Comparison of ENCODE assay signal across 36 cellular contexts in the genomic region with DNA sequence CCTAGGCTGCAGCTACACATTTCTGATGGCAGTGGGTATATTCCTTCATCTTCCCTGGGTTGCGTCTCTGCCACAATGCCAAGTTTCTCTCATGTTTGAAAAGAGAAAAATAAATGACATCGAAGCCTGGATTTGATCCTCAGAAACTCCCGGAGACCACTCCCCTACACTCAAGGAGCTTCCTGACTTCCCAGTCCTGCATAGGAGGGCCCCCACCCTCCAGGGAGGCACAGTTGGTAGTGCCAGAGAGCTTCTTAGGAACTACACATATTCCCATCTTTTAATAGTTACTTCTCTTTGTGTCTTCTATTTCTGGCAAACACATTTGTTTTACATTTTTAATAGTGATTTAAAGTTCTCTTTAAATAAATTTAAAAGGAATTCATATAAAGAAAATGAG.
"Had no signal": no experiment of that assay in that cellular context is flagged by ENCODE, and none has a peak within 500 bp of the region (broad histone marks: within the 10 kb centered on the region; RNA-seq: fewer than 3 reads in every experiment).

No MANE protein-coding gene starts in this region.

- ATAC-seq: activated CD4-positive, alpha-beta T cell treated with anti-CD3 and anti-CD28 coated beads for 36 hours; activated CD4-positive, CD25-positive, alpha-beta regulatory T cell treated with anti-CD3 and anti-CD28 coated beads, Interleukin-2, amount 50 U/mL, for 24 hours; activated CD8-positive, alpha-beta memory T cell treated with anti-CD3 and anti-CD28 coated beads, Interleukin-2, amount 10 ng/mL, durations not matched to agents 7 days and 5 days; activated CD8-positive, alpha-beta T cell treated with anti-CD3 and anti-CD28 coated beads, Interleukin-2, amount 10 ng/mL, durations not matched to agents 7 days and 5 days; activated naive CD8-positive, alpha-beta T cell treated with anti-CD3 and anti-CD28 coated beads, Interleukin-2, amount 50 U/mL, for 24 hours had no signal

- H3K27me3 ChIP-seq: ascending aorta, cardiac muscle cell had no signal

- H3K9me3 Mint-ChIP-seq: activated CD4-positive, alpha-beta memory T cell treated with anti-CD3 and anti-CD28 coated beads, Interleukin-2, amount 10 ng/mL, durations not matched to agents 7 days and 5 days; activated CD4-positive, alpha-beta T cell treated with anti-CD3 and anti-CD28 coated beads, Interleukin-2, amount 10 ng/mL, durations not matched to agents 7 days and 5 days; activated naive CD4-positive, alpha-beta T cell treated with anti-CD3 and anti-CD28 coated beads, Interleukin-2, amount 10 ng/mL, durations not matched to agents 7 days and 5 days; activated naive CD4-positive, alpha-beta T cell treated with anti-CD3 and anti-CD28 coated beads, Interleukin-2, amount 50 U/mL, for 24 hours; activated naive CD8-positive, alpha-beta T cell treated with anti-CD3 and anti-CD28 coated beads, Interleukin-2, amount 10 ng/mL, durations not matched to agents 7 days and 5 days; activated naive CD8-positive, alpha-beta T cell treated with anti-CD3 and anti-CD28 coated beads, Interleukin-2, amount 50 U/mL, for 24 hours; activated T-cell treated with anti-CD3 and anti-CD28 coated beads, Interleukin-2, amount 50 U/mL, for 24 hours; activated T-helper 2 cell treated with anti-CD3 and anti-CD28 coated beads, Interferon-gamma antibody, Interleukin-2, Interleukin-4, amounts not matched to agents 10 μg/mL and 5 μg/mL and 100 μg/mL, durations not matched to agents 14 hours and 24 hours and 36 hours; brain; central memory CD8-positive, alpha-beta T cell; T-helper 1 cell treated with Interleukin-12 subunit alpha and Interleukin-12 subunit beta and Interleukin-4 antibody, amounts not matched to agents 30 μg/mL and 1 μg/mL, for 36 hours; T-helper 2 cell treated with Interferon-gamma antibody and Interleukin-4, amounts not matched to agents 5 μg/mL and 100 μg/mL, for 36 hours had no signal

- H3K4me3 Mint-ChIP-seq: activated CD4-positive, alpha-beta memory T cell treated with anti-CD3 and anti-CD28 coated beads, Interleukin-2, amount 10 ng/mL, durations not matched to agents 7 days and 5 days; activated CD4-positive, alpha-beta T cell treated with anti-CD3 and anti-CD28 coated beads for 36 hours; activated CD4-positive, alpha-beta T cell treated with anti-CD3 and anti-CD28 coated beads, Interleukin-2, amount 10 ng/mL, durations not matched to agents 7 days and 5 days; activated CD8-positive, alpha-beta memory T cell treated with anti-CD3 and anti-CD28 coated beads, Interleukin-2, amount 10 ng/mL, durations not matched to agents 7 days and 5 days; activated CD8-positive, alpha-beta T cell treated with anti-CD3 and anti-CD28 coated beads, Interleukin-2, amount 10 ng/mL, durations not matched to agents 7 days and 5 days; activated naive CD4-positive, alpha-beta T cell treated with anti-CD3 and anti-CD28 coated beads, Interleukin-2, amount 10 ng/mL, durations not matched to agents 7 days and 5 days; activated naive CD4-positive, alpha-beta T cell treated with anti-CD3 and anti-CD28 coated beads, Interleukin-2, amount 50 U/mL, for 24 hours; activated naive CD8-positive, alpha-beta T cell; activated naive CD8-positive, alpha-beta T cell treated with anti-CD3 and anti-CD28 coated beads, Interleukin-2, amount 10 ng/mL, durations not matched to agents 7 days and 5 days; activated naive CD8-positive, alpha-beta T cell treated with anti-CD3 and anti-CD28 coated beads, Interleukin-2, amount 50 U/mL, for 24 hours; activated T-cell treated with anti-CD3 and anti-CD28 coated beads, Interleukin-2, amount 50 U/mL, for 24 hours; brain; central memory CD8-positive, alpha-beta T cell; T-helper 1 cell treated with Interleukin-12 subunit alpha and Interleukin-12 subunit beta and Interleukin-4 antibody, amounts not matched to agents 30 μg/mL and 1 μg/mL, for 36 hours; T-helper 2 cell treated with Interferon-gamma antibody and Interleukin-4, amounts not matched to agents 5 μg/mL and 100 μg/mL, for 36 hours had no signal

- H3K36me3 Mint-ChIP-seq: activated CD8-positive, alpha-beta memory T cell treated with anti-CD3 and anti-CD28 coated beads, Interleukin-2, amount 10 ng/mL, durations not matched to agents 7 days and 5 days; activated naive CD4-positive, alpha-beta T cell treated with anti-CD3 and anti-CD28 coated beads, Interleukin-2, amount 50 U/mL, for 24 hours; activated naive CD8-positive, alpha-beta T cell; activated naive CD8-positive, alpha-beta T cell treated with anti-CD3 and anti-CD28 coated beads, Interleukin-2, amount 10 ng/mL, durations not matched to agents 7 days and 5 days; brain had no signal

- H3K27ac ChIP-seq: ascending aorta, cardiac muscle cell, VCaP had no signal

- H3K4me3 ChIP-seq: ascending aorta, cardiac muscle cell had no signal

- H3K4me1 Mint-ChIP-seq: activated CD4-positive, alpha-beta memory T cell treated with anti-CD3 and anti-CD28 coated beads, Interleukin-2, amount 10 ng/mL, durations not matched to agents 7 days and 5 days; activated CD4-positive, alpha-beta T cell treated with anti-CD3 and anti-CD28 coated beads for 36 hours; activated CD4-positive, alpha-beta T cell treated with anti-CD3 and anti-CD28 coated beads, Interleukin-2, amount 10 ng/mL, durations not matched to agents 7 days and 5 days; activated CD8-positive, alpha-beta memory T cell treated with anti-CD3 and anti-CD28 coated beads, Interleukin-2, amount 10 ng/mL, durations not matched to agents 7 days and 5 days; activated naive CD4-positive, alpha-beta T cell treated with anti-CD3 and anti-CD28 coated beads, Interleukin-2, amount 10 ng/mL, durations not matched to agents 7 days and 5 days; activated naive CD4-positive, alpha-beta T cell treated with anti-CD3 and anti-CD28 coated beads, Interleukin-2, amount 50 U/mL, for 24 hours; activated naive CD8-positive, alpha-beta T cell treated with anti-CD3 and anti-CD28 coated beads, Interleukin-2, amount 10 ng/mL, durations not matched to agents 7 days and 5 days; activated naive CD8-positive, alpha-beta T cell treated with anti-CD3 and anti-CD28 coated beads, Interleukin-2, amount 50 U/mL, for 24 hours; brain; central memory CD8-positive, alpha-beta T cell had no signal

- H3K36me3 ChIP-seq: cardiac muscle cell had no signal

- FAIRE-seq: bronchial epithelial cell, TTC549 had no signal

- H3K27me3 Mint-ChIP-seq: activated CD4-positive, alpha-beta memory T cell treated with anti-CD3 and anti-CD28 coated beads, Interleukin-2, amount 10 ng/mL, durations not matched to agents 7 days and 5 days; activated CD4-positive, alpha-beta T cell treated with anti-CD3 and anti-CD28 coated beads, Interleukin-2, amount 10 ng/mL, durations not matched to agents 7 days and 5 days; activated naive CD4-positive, alpha-beta T cell treated with anti-CD3 and anti-CD28 coated beads, Interleukin-2, amount 10 ng/mL, durations not matched to agents 7 days and 5 days; activated naive CD8-positive, alpha-beta T cell; activated naive CD8-positive, alpha-beta T cell treated with anti-CD3 and anti-CD28 coated beads, Interleukin-2, amount 10 ng/mL, durations not matched to agents 7 days and 5 days; activated naive CD8-positive, alpha-beta T cell treated with anti-CD3 and anti-CD28 coated beads, Interleukin-2, amount 50 U/mL, for 24 hours had no signal

- H3K27ac Mint-ChIP-seq: activated CD4-positive, alpha-beta memory T cell treated with anti-CD3 and anti-CD28 coated beads, Interleukin-2, amount 10 ng/mL, durations not matched to agents 7 days and 5 days; activated CD4-positive, alpha-beta T cell treated with anti-CD3 and anti-CD28 coated beads for 36 hours; activated CD4-positive, alpha-beta T cell treated with anti-CD3 and anti-CD28 coated beads, Interleukin-2, amount 10 ng/mL, durations not matched to agents 7 days and 5 days; activated CD8-positive, alpha-beta memory T cell treated with anti-CD3 and anti-CD28 coated beads, Interleukin-2, amount 10 ng/mL, durations not matched to agents 7 days and 5 days; activated CD8-positive, alpha-beta T cell treated with anti-CD3 and anti-CD28 coated beads, Interleukin-2, amount 10 ng/mL, durations not matched to agents 7 days and 5 days; activated naive CD4-positive, alpha-beta T cell treated with anti-CD3 and anti-CD28 coated beads, Interleukin-2, amount 10 ng/mL, durations not matched to agents 7 days and 5 days; activated naive CD4-positive, alpha-beta T cell treated with anti-CD3 and anti-CD28 coated beads, Interleukin-2, amount 50 U/mL, for 24 hours; activated naive CD8-positive, alpha-beta T cell; activated naive CD8-positive, alpha-beta T cell treated with anti-CD3 and anti-CD28 coated beads, Interleukin-2, amount 10 ng/mL, durations not matched to agents 7 days and 5 days; activated naive CD8-positive, alpha-beta T cell treated with anti-CD3 and anti-CD28 coated beads, Interleukin-2, amount 50 U/mL, for 24 hours; activated T-cell treated with anti-CD3 and anti-CD28 coated beads, Interleukin-2, amount 50 U/mL, for 24 hours; activated T-helper 2 cell treated with anti-CD3 and anti-CD28 coated beads, Interferon-gamma antibody, Interleukin-2, Interleukin-4, amounts not matched to agents 10 μg/mL and 5 μg/mL and 100 μg/mL, durations not matched to agents 14 hours and 24 hours and 36 hours; brain; T-helper 1 cell treated with Interleukin-12 subunit alpha and Interleukin-12 subunit beta and Interleukin-4 antibody, amounts not matched to agents 30 μg/mL and 1 μg/mL, for 36 hours; T-helper 2 cell treated with Interferon-gamma antibody and Interleukin-4, amounts not matched to agents 5 μg/mL and 100 μg/mL, for 36 hours had no signal

- H3K4me1 ChIP-seq: ascending aorta had no signal

- DNase-seq: activated CD4-positive, alpha-beta memory T cell treated with anti-CD3 and anti-CD28 coated beads, Interleukin-2, amount 10 ng/mL, durations not matched to agents 7 days and 5 days; activated CD4-positive, alpha-beta T cell treated with anti-CD3 and anti-CD28 coated beads for 1 hour; activated CD4-positive, alpha-beta T cell treated with anti-CD3 and anti-CD28 coated beads for 36 hours; activated CD4-positive, alpha-beta T cell treated with anti-CD3 and anti-CD28 coated beads for 48 hours; activated CD4-positive, alpha-beta T cell treated with anti-CD3 and anti-CD28 coated beads, Interleukin-2, amount 10 ng/mL, durations not matched to agents 7 days and 5 days; activated CD4-positive, alpha-beta T cell treated with anti-CD3 and anti-CD28 coated beads, Interleukin-2, amount 50 U/mL, for 48 hours; activated CD4-positive, CD25-positive, alpha-beta regulatory T cell; activated CD8-positive, alpha-beta memory T cell treated with anti-CD3 and anti-CD28 coated beads for 24 hours; activated CD8-positive, alpha-beta memory T cell treated with anti-CD3 and anti-CD28 coated beads, Interleukin-2, amount 10 ng/mL, durations not matched to agents 7 days and 5 days; activated CD8-positive, alpha-beta memory T cell treated with anti-CD3 and anti-CD28 coated beads, Interleukin-2, amount 50 U/mL, for 48 hours; activated CD8-positive, alpha-beta T cell treated with anti-CD3 and anti-CD28 coated beads, Interleukin-2, amount 10 ng/mL, durations not matched to agents 7 days and 5 days; activated effector memory CD4-positive, alpha-beta T cell treated with Interleukin-2 at 50 U/mL for 16 hours; activated gamma-delta T cell; activated naive CD4-positive, alpha-beta T cell treated with anti-CD3 and anti-CD28 coated beads, Interleukin-2, amount 10 ng/mL, durations not matched to agents 7 days and 5 days; activated naive CD4-positive, alpha-beta T cell treated with Interleukin-2 at 50 U/mL for 16 hours; activated naive CD8-positive, alpha-beta T cell treated with anti-CD3 and anti-CD28 coated beads, Interleukin-2, amount 10 ng/mL, durations not matched to agents 7 days and 5 days; activated naive CD8-positive, alpha-beta T cell treated with anti-CD3 and anti-CD28 coated beads, Interleukin-2, amount 50 U/mL, for 24 hours; activated T-cell treated with anti-CD3 and anti-CD28 coated beads, Interleukin-2, amount 50 U/mL, for 24 hours; activated T-cell treated with anti-CD3 and anti-CD28 coated beads, Interleukin-2, amount 50 U/mL, for 48 hours; cerebellar nuclear complex; T-helper 1 cell; T-helper 2 cell; T-helper 9 cell had no signal
